ENCODE assay signal across 8 cellular contexts in the genomic region with DNA sequence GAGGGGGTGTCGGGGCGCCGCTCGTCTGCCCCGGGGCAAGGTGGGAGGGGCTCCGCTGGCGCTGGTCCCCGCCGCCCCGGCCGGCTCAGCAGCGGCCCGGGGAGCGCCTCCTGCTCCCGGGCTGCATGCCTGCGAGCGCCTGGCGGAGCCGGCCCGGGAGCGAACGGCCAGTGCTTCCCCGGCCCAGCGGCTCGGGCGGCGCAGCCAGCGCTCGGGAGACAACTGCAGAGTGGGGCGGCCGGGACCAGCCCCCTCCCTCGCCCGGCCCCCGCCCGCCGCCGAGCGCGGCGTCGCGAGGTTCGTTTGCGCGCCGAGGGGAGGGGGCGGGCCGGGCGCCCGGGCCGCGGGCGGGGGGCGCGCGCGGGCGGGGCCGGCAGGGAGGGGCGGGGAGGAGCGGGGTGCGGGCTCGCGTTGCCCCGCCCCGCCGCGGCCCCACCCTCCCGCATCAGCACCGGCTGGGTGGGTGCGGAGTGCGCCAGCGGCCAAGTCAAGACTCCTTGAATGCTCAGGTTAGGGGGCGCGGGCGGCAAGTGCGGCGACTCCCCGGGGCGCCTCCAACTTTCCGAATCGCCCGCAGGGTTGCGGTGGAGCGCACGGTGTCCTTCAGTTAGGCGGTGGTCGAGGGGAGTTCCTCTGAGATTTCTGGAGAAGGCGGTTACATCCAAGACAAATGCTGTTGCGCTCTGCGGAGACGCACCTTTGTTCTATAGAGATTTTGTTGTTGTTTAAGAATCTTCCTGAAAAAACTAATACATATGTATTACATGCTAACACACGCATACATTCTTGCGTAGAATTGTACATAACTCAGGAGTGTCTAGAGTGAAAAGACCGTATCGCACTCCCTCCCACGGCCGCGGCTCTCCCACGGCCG. TPM values are rescaled to one million over a fixed set of nuclear protein-coding genes. Genes with fewer than 3 reads are reported as not detected.
DNase-seq lines count a peak whose midpoint lies in the region; ATAC-seq and TF ChIP-seq lines count a peak whose summit lies in the region.

A gene with protein sequence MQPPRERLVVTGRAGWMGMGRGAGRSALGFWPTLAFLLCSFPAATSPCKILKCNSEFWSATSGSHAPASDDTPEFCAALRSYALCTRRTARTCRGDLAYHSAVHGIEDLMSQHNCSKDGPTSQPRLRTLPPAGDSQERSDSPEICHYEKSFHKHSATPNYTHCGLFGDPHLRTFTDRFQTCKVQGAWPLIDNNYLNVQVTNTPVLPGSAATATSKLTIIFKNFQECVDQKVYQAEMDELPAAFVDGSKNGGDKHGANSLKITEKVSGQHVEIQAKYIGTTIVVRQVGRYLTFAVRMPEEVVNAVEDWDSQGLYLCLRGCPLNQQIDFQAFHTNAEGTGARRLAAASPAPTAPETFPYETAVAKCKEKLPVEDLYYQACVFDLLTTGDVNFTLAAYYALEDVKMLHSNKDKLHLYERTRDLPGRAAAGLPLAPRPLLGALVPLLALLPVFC (minus strand): TSS at position 231 of the 874 bp plus-strand sequence. CDS start 279 bp downstream, outside the sequence.

- H3K9me3 ChIP-seq in IMR-90 (ENCODE audit: control insufficient read depth, insufficient read depth, low read length) (no peaks in the 10 kb centered on the region), stomach (no peaks in the 10 kb centered on the region)

- H3K23ac ChIP-seq in IMR-90 (ENCODE audit: low read depth, low read length), result no peak within 1 kb of the TSS

- intact Hi-C loops in IMR-90 (cut with micrococcal nuclease) (no loop called here), left colon (cut with DNase I, micrococcal nuclease) (loop anchor here in 1 of 2 donors (10.0 kb wide), 1 partner anchor 886 kb away; no protein-coding TSS in a partner anchor), stomach (cut with DNase I; ENCODE audit: low total_unique reads) (no loop called here)

- no peak within 1 kb of the TSS for H2BK120ac ChIP-seq in IMR-90 (ENCODE audit: low read depth, low read length)

- no peak within 1 kb of the TSS for H3K56ac ChIP-seq in IMR-90 (ENCODE audit: extremely low read depth, insufficient read depth, low read length)

- no peak within 1 kb of the TSS for H3K4ac ChIP-seq in IMR-90 (ENCODE audit: low read depth, low read length)

- no peaks in the 10 kb centered on the region for H3K36me3 ChIP-seq in IMR-90 (ENCODE audit: control insufficient read depth, insufficient read depth, low read length)
- no peaks in the 10 kb centered on the region for H3K36me3 ChIP-seq in stomach

- dilution Hi-C loops in IMR-90 (cut with HindIII; ENCODE audit: low sequenced_read_pairs, unreplicated experiment), result no loop called here

- no peak within 1 kb of the TSS for H3K18ac ChIP-seq in IMR-90 (ENCODE audit: low read depth, low read length)

- no peak within 1 kb of the TSS for H2BK15ac ChIP-seq in IMR-90 (ENCODE audit: low read depth, low read length)

- BruUV-seq in IMR-90 (replicated peaks; lab: Mats Ljungman, UMichigan), result no TSS peak

- CTCF ChIA-PET in IMR-90 (lab: Yijun Ruan, JAX), result no interaction called here

- TF ChIP-seq CTCF in IMR-90 (conservative IDR thresholded peaks at IDR 0.05; ENCODE audit: low read depth, low read length) (no peak), brain (conservative IDR thresholded peaks at IDR 0.05) (no peak), stomach (IDR thresholded peaks at IDR 0.05) (no peak)

- H2AK5ac ChIP-seq in IMR-90 (ENCODE audit: low read depth, low read length), result no peak within 1 kb of the TSS

- H4K91ac ChIP-seq in IMR-90 (ENCODE audit: insufficient read depth, low read depth, low read length), result no peak within 1 kb of the TSS

- H2AK9ac ChIP-seq in IMR-90 (replicated peaks; ENCODE audit: low read depth, low read length, poor library complexity), result no peak within 1 kb of the TSS

- H3K4me1 Mint-ChIP-seq in brain, result peaks cover 52% of the 10 kb centered on the region

- H4K20me1 ChIP-seq in IMR-90 (ENCODE audit: insufficient read depth, low read length), result no peaks in the 10 kb centered on the region

- H2BK5ac ChIP-seq in IMR-90 (ENCODE audit: low read depth, low read length, poor library complexity, severe bottlenecking), result no peak within 1 kb of the TSS

- peaks cover 8% of the 10 kb centered on the region for H3K27me3 Mint-ChIP-seq in brain

- no peaks in the 10 kb centered on the region for H3K4me1 ChIP-seq in IMR-90 (ENCODE audit: control insufficient read depth, insufficient read depth, low read length)
- peaks cover 11 to 45% (median 25%) of the 10 kb centered on the region in 4 donors for H3K4me1 ChIP-seq in stomach

- TF ChIP-seq EP300 in stomach (IDR thresholded peaks at IDR 0.05), result no peak

- POLR2A ChIA-PET in IMR-90 (lab: Charles Lee; ENCODE audit: unreplicated experiment), result no interaction called here

- no peak within 1 kb of the TSS for H3K27ac ChIP-seq in IMR-90 (ENCODE audit: insufficient read depth, low read length)
- peak within 1 kb of the TSS in 4 of 5 donors; percentile 66 to 89 (median 78) for H3K27ac ChIP-seq in stomach

- H3K4me3 Mint-ChIP-seq in brain, result peak within 1 kb of the TSS; percentile 92 to 97 (median 95)

- in situ Hi-C loops in IMR-90 (cut with MboI; ENCODE audit: low sequenced_read_pairs), result no loop called here

- H3K14ac ChIP-seq in IMR-90 (replicated peaks; ENCODE audit: low read depth, low read length), result no peak within 1 kb of the TSS

- no peaks in the 10 kb centered on the region for H3K79me1 ChIP-seq in IMR-90 (ENCODE audit: low read depth in 1 of 2, low read length in 2 of 2)

- H3K4me2 ChIP-seq in IMR-90 (ENCODE audit: low read depth, low read length), result peak within 1 kb of the TSS; percentile 60; the same call in 1 of the 2 replicates

- H3K27me3 ChIP-seq in IMR-90 (ENCODE audit: control insufficient read depth, insufficient read depth, low read length) (peaks cover 52% of the 10 kb centered on the region), stomach (peaks cover 0 to 82% (median 64%) of the 10 kb centered on the region in 3 donors)

- no peak within 1 kb of the TSS for H3K9ac ChIP-seq in IMR-90 (ENCODE audit: low read depth, low read length)

- peaks cover 0 to 3% (median 0%) of the 10 kb centered on the region in 5 experiments for H3K9me3 Mint-ChIP-seq in brain

- ATAC-seq in IMR-90 (ENCODE audit: low read depth), result peak; percentile 60
- peak; percentile 17 for ATAC-seq in left colon
- ATAC-seq in GM18519 (IDR thresholded peaks at IDR 0.05; ENCODE audit: low FRiP score, unreplicated experiment), result no peak
- no peak for ATAC-seq in GM19455 (IDR thresholded peaks at IDR 0.05; ENCODE audit: unreplicated experiment)

- peak within 1 kb of the TSS; percentile 75 for H2AFZ ChIP-seq in IMR-90 (replicated peaks; ENCODE audit: low read length, poor library complexity)

- peaks cover 7% of the 10 kb centered on the region for H3K36me3 Mint-ChIP-seq in brain

- no peak within 1 kb of the TSS for H4K8ac ChIP-seq in IMR-90 (ENCODE audit: low read depth in 2 of 2, low read length in 2 of 2)

- 0% methylated on average over 5 of the region's 101 CpGs; no CpG with 5 or more reads in 1 of the 2 experiments for WGBS in IMR-90 (ENCODE audit: extremely low coverage in 2 of 2, insufficient read length in 1 of 2), 2 experiments
- 0 to 4% (median 2%) methylated on average over 18 to 73 of the region's 101 CpGs for WGBS in stomach, 5 donors

- TF ChIP-seq POLR2A in IMR-90 (IDR thresholded peaks at IDR 0.05; ENCODE audit: low read depth, low read length) (no peak), stomach (IDR thresholded peaks at IDR 0.05) (no peak)

- no peak within 1 kb of the TSS for H4K5ac ChIP-seq in IMR-90 (ENCODE audit: low read depth, low read length)

- peak within 1 kb of the TSS; percentile 91 to 97 (median 97) for H3K27ac Mint-ChIP-seq in brain

- H3K9me1 ChIP-seq in IMR-90 (ENCODE audit: insufficient read depth, low read length), result no peaks in the 10 kb centered on the region

- DNase-seq in COR-L47 (lab: John Stamatoyannopoulos, UW), result peak; percentile 38
- DNase-seq in IMR-90, result no peak
- peak in 1 of 2 donors; percentile 19 for DNase-seq in left colon
- DNase-seq in stomach, result no peak
- no peak for DNase-seq in activated CD4-positive, CD25-positive, alpha-beta regulatory T cell (lab: John Stamatoyannopoulos, UW)

- no peak for TF ChIP-seq RAD21 in IMR-90 (IDR thresholded peaks at IDR 0.05; ENCODE audit: low read length)

- no peak within 1 kb of the TSS for H3K4me3 ChIP-seq in IMR-90 (ENCODE audit: insufficient read depth, low read depth, low read length)
- H3K4me3 ChIP-seq in stomach, result peak within 1 kb of the TSS; percentile 56 to 75 (median 66)

- no peak within 1 kb of the TSS for H2BK20ac ChIP-seq in IMR-90 (ENCODE audit: low read depth, low read length)

TF ChIP-seq in IMR-90, 13 proteins besides CTCF, POLR2A, EP300 and RAD21 (continues in another document):
- no peak for TF ChIP-seq MAFK (IDR thresholded peaks at IDR 0.05; ENCODE audit: low read depth, low read length)
- no peak for TF ChIP-seq SMC3 (IDR thresholded peaks at IDR 0.05; ENCODE audit: low read depth, low read length)
- TF ChIP-seq, protein P1, sequence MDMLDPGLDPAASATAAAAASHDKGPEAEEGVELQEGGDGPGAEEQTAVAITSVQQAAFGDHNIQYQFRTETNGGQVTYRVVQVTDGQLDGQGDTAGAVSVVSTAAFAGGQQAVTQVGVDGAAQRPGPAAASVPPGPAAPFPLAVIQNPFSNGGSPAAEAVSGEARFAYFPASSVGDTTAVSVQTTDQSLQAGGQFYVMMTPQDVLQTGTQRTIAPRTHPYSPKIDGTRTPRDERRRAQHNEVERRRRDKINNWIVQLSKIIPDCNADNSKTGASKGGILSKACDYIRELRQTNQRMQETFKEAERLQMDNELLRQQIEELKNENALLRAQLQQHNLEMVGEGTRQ (IDR thresholded peaks at IDR 0.05; ENCODE audit: low read depth, low read length), result no peak
- no peak for TF ChIP-seq NFE2L2 (IDR thresholded peaks at IDR 0.05; ENCODE audit: low read depth, low read length)
- no peak for TF ChIP-seq MXI1 (IDR thresholded peaks at IDR 0.05; ENCODE audit: borderline replicate concordance, low read depth, low read length)
- no peak for TF ChIP-seq BHLHE40 (IDR thresholded peaks at IDR 0.05; ENCODE audit: low read depth, low read length)

RNA-seq across cellular contexts. Expression of the gene that starts here (rescaled TPM):
- total RNA-seq in IMR-90 (2012; rRNA removed), result 0.18 TPM in 1 of 2 replicates, not detected in the other
- 0.23 and 0.26 TPM in 2 replicates for polyA plus RNA-seq in IMR-90 (2012; rRNA removed)
- 0.31 and 0.34 TPM in 2 replicates for polyA plus RNA-seq in IMR-90 (2012; cell fraction: cytosol; rRNA removed)
- polyA plus RNA-seq in IMR-90 (2012; cell fraction: nucleus; rRNA removed; ENCODE audit: low replicate concordance), result 0.09 and 0.21 TPM in 2 replicates
- polyA plus RNA-seq in brain (ENCODE audit: insufficient read depth, low read depth, low replicate concordance), result 57.8 TPM
- 10 to 100 TPM in 1 of 2 donors, 1 to 10 TPM in 1; 2.5 to 12.9 TPM for total RNA-seq in left colon
- total RNA-seq in stomach, result 10 to 100 TPM in 4 of 5 donors, 1 to 10 TPM in 1; 1.7 to 64.2 (median 30.1) TPM
- polyA plus RNA-seq in stomach, result 10 to 100 TPM in 1 of 3 donors, 1 to 10 TPM in 2; 4.6 to 19.8 (median 8.0) TPM

Comparison
In these comparisons a context has a peak if more than half of its experiments do, and no peak if none do; other contexts are left out.
1. Peak in ATAC-seq and H3K4me2 ChIP-seq in IMR-90; RNA of the gene not detected or under 1 TPM.